In genomic region chr1:47991698-47992097, GRCh38 we compare ENCODE assay signal across 16 cellular contexts. TPM values are rescaled to one million over a fixed set of nuclear protein-coding genes. Genes with fewer than 3 reads are reported as not detected.
DNase-seq lines count a peak whose midpoint lies in the region; TF ChIP-seq lines count a peak whose summit lies in the region.
"Had no signal": no experiment of that assay in that cellular context is flagged by ENCODE, and none has a peak within 500 bp of the region (broad histone marks: within the 10 kb centered on the region; RNA-seq: fewer than 3 reads in every experiment).

No MANE protein-coding gene starts in this region.

- peaks cover 19% of the 10 kb centered on the region for H3K4me1 ChIP-seq in neural progenitor cell

- H3K4me3 ChIP-seq in SK-N-MC (peak overlapping the region; percentile 34), fibroblast of the aortic adventitia (ENCODE audit: low read depth, low read length) (no peak overlapping the region), neural progenitor cell (no peak overlapping the region), WERI-Rb-1 (ENCODE audit: low read depth, low read length) (no peak overlapping the region)
- H3K4me3 ChIP-seq: BLaER1 treated with 17β-estradiol and CSF1 and Interleukin-3, amounts not matched to agents 10 nM and 100 nM had no signal

- H3K9me3 Mint-ChIP-seq in brain (no peaks in the 10 kb centered on the region), neural progenitor cell (no peaks in the 10 kb centered on the region)

- TF ChIP-seq CTCF in brain (conservative IDR thresholded peaks at IDR 0.05), result no peak
- no peak for TF ChIP-seq CTCF in fibroblast of the aortic adventitia (IDR thresholded peaks at IDR 0.05; ENCODE audit: insufficient read depth, low read length)
- no peak for TF ChIP-seq CTCF in neural progenitor cell (IDR thresholded peaks at IDR 0.05)
- no peak for TF ChIP-seq CTCF in WERI-Rb-1 (IDR thresholded peaks at IDR 0.05; ENCODE audit: low read depth, low read length)

- intact Hi-C loops in posterior vena cava (cut with DNase I), result loop anchor here in 1 of 2 donors (10.0 kb wide), 1 partner anchor 207 kb away; no protein-coding TSS in a partner anchor

- no peak overlapping the region for H3K4me2 ChIP-seq in neural progenitor cell
- H3K4me2 ChIP-seq: BLaER1 treated with 17β-estradiol and CSF1 and Interleukin-3, amounts not matched to agents 10 nM and 100 nM; KMS-11 had no signal

- H3K4me3 Mint-ChIP-seq in brain, result peak overlapping the region in 3 of 5 experiments; percentile 25 to 62 (median 47)
- peak overlapping the region; percentile 79 for H3K4me3 Mint-ChIP-seq in neural progenitor cell
- H3K4me3 Mint-ChIP-seq: CD8-positive, alpha-beta memory T cell had no signal

- H3F3A ChIP-seq in neural progenitor cell (ENCODE audit: low read depth), result peaks cover 9% of the 10 kb centered on the region

- H3K27ac Mint-ChIP-seq in brain, result peak overlapping the region in 1 of 5 experiments; percentile 6
- peak overlapping the region; percentile 94 for H3K27ac Mint-ChIP-seq in neural progenitor cell
- H3K27ac Mint-ChIP-seq: CD8-positive, alpha-beta memory T cell had no signal

- H3K36me3 ChIP-seq in SK-N-MC (ENCODE audit: insufficient read depth, low read length) (no peaks in the 10 kb centered on the region), neural progenitor cell (no peaks in the 10 kb centered on the region), WERI-Rb-1 (no peaks in the 10 kb centered on the region)
- H3K36me3 ChIP-seq: BLaER1 treated with 17β-estradiol and CSF1 and Interleukin-3, amounts not matched to agents 10 nM and 100 nM had no signal

- H3K27ac ChIP-seq in SK-N-MC, result peak overlapping the region; percentile 98
- no peak overlapping the region for H3K27ac ChIP-seq in neural progenitor cell
- no peak overlapping the region for H3K27ac ChIP-seq in WERI-Rb-1
- H3K27ac ChIP-seq: BLaER1 treated with 17β-estradiol and CSF1 and Interleukin-3, amounts not matched to agents 10 nM and 100 nM; KMS-11 had no signal

- H3K36me3 Mint-ChIP-seq in brain, result no peaks in the 10 kb centered on the region
- H3K36me3 Mint-ChIP-seq in neural progenitor cell, result peaks cover 34% of the 10 kb centered on the region
- H3K36me3 Mint-ChIP-seq: CD8-positive, alpha-beta memory T cell had no signal

- H4K20me1 ChIP-seq in neural progenitor cell (ENCODE audit: low read depth), result no peaks in the 10 kb centered on the region

- no peaks in the 10 kb centered on the region for H3K79me2 ChIP-seq in neural progenitor cell (ENCODE audit: low read depth)

- H3K27me3 Mint-ChIP-seq in brain (peaks cover 41% of the 10 kb centered on the region), neural progenitor cell (ENCODE audit: insufficient read depth, low read depth) (peaks cover 9% of the 10 kb centered on the region)

- no peaks in the 10 kb centered on the region for H3K9me3 ChIP-seq in SK-N-MC (ENCODE audit: low read depth, low read length)
- H3K9me3 ChIP-seq in neural progenitor cell (ENCODE audit: low read depth), result no peaks in the 10 kb centered on the region
- no peaks in the 10 kb centered on the region for H3K9me3 ChIP-seq in WERI-Rb-1 (ENCODE audit: severe bottlenecking)
- H3K9me3 ChIP-seq: BLaER1 treated with 17β-estradiol and CSF1 and Interleukin-3, amounts not matched to agents 10 nM and 100 nM had no signal

- peaks cover 40% of the 10 kb centered on the region for H3K4me1 Mint-ChIP-seq in brain
- H3K4me1 Mint-ChIP-seq in neural progenitor cell, result peaks cover 68% of the 10 kb centered on the region

- no peak overlapping the region for H2AFZ ChIP-seq in neural progenitor cell (replicated peaks)

- H3K9ac ChIP-seq in SK-N-MC (ENCODE audit: insufficient read length) (peak overlapping the region; percentile 55), neural progenitor cell (no peak overlapping the region)
- H3K9ac ChIP-seq: BLaER1 treated with 17β-estradiol and CSF1 and Interleukin-3, amounts not matched to agents 10 nM and 100 nM; KMS-11 had no signal

- peak; percentile 66 for DNase-seq in SK-N-MC (ENCODE audit: low read depth, low spot score)
- DNase-seq in fibroblast of the aortic adventitia (ENCODE audit: low read depth), result peak; percentile 12
- no peak for DNase-seq in neural progenitor cell (ENCODE audit: low spot score)
- no peak for DNase-seq in T-helper 2 cell
- DNase-seq in posterior vena cava (ENCODE audit: low spot score), result no peak
- DNase-seq in WERI-Rb-1, result no peak
- no peak for DNase-seq in activated T-cell treated with anti-CD3 and anti-CD28 coated beads, Interleukin-2, amount 50 U/mL, for 1 hour
- DNase-seq: CD8-positive, alpha-beta memory T cell; DMS79; NCI-H1417; NCI-H1930; NCI-H524 treated with DMSO at 0.1 percent for 48 hours; RPMI8226 had no signal

- H3K27me3 ChIP-seq in neural progenitor cell (peaks cover 54% of the 10 kb centered on the region), WERI-Rb-1 (ENCODE audit: insufficient read depth, low read depth, severe bottlenecking) (no peaks in the 10 kb centered on the region)

RNA-seq across cellular contexts. Expression of gene TRABD2B, which starts 5.5 kb away (rescaled TPM):
- polyA plus RNA-seq in brain (ENCODE audit: insufficient read depth, low read depth, low replicate concordance), result 0.17 TPM
- under 0.01 and 0.16 TPM in 2 replicates for total RNA-seq in fibroblast of the aortic adventitia (ENCODE audit: low replicate concordance)
- 0.09 and 0.34 TPM in 2 replicates for total RNA-seq in neural progenitor cell (ENCODE audit: low replicate concordance)
- total RNA-seq in posterior vena cava, result 10 to 100 TPM; 10.5 to 16.4 TPM
- total RNA-seq: CD8-positive, alpha-beta memory T cell had no signal
- polyA plus RNA-seq: CD8-positive, alpha-beta memory T cell had no signal

Comparison
In these comparisons a context has a peak if more than half of its experiments do, and no peak if none do; other contexts are left out.
1. DNase-seq: peak in SK-N-MC (single experiment) and fibroblast of the aortic adventitia (single experiment); none in neural progenitor cell (single experiment), T-helper 2 cell (0 of 5), posterior vena cava (single experiment), WERI-Rb-1 (single experiment) and activated T-cell treated with anti-CD3 and anti-CD28 coated beads, Interleukin-2, amount 50 U/mL, for 1 hour (single experiment).